Comparison of ENCODE assay signal across 31 cellular contexts in genomic region chr1:180199018-180199417, GRCh38. TPM values are rescaled to one million over a fixed set of nuclear protein-coding genes. Genes with fewer than 3 reads are reported as not detected.
"Had no signal": no experiment of that assay in that cellular context is flagged by ENCODE, and none has a peak within 500 bp of the region (broad histone marks: within the 10 kb centered on the region; RNA-seq: fewer than 3 reads in every experiment).

No MANE protein-coding gene starts in this region.

- H3K27me3 ChIP-seq: brain microvascular endothelial cell, cardiac muscle cell, MG63, SJCRH30 had no signal

- DNase-seq: activated CD4-positive, alpha-beta memory T cell treated with anti-CD3 and anti-CD28 coated beads for 36 hours; activated CD4-positive, alpha-beta T cell treated with anti-CD3 and anti-CD28 coated beads, Interleukin-2, amount 10 ng/mL, durations not matched to agents 7 days and 5 days; activated CD4-positive, CD25-positive, alpha-beta regulatory T cell; activated CD8-positive, alpha-beta memory T cell treated with anti-CD3 and anti-CD28 coated beads, Interleukin-2, amount 50 U/mL, for 4 hours; activated gamma-delta T cell treated with Interleukin-2 at 50 U/mL for 16 hours; activated naive CD4-positive, alpha-beta T cell treated with anti-CD3 and anti-CD28 coated beads, Interleukin-2, amount 10 ng/mL, durations not matched to agents 7 days and 5 days; activated naive CD8-positive, alpha-beta T cell treated with anti-CD3 and anti-CD28 coated beads for 36 hours; activated T-cell treated with anti-CD3 and anti-CD28 coated beads, Interleukin-2, amount 50 U/mL, for 72 hours; brain microvascular endothelial cell; cerebellar nuclear complex; KG1; MG63; MV-4-11; NCI-H1092 treated with DMSO at 0.1 percent for 48 hours; NCI-H1417 treated with DMSO at 0.1 percent for 48 hours; NCI-H187; NCI-H2081 treated with DMSO at 0.1 percent for 48 hours; NCI-H226; NCI-H526; NCI-H774; NK-92 treated with Interleukin-12 subunit alpha and Interleukin-12 subunit beta, amount 100 ng/mL, for 24 hours; OCI-M1; Right ventricle myocardium superior; SJCRH30; SK-N-SH; T-helper 1 cell; T-helper 9 cell had no signal

- H3K9ac ChIP-seq: SK-N-SH had no signal

- H3K9me3 ChIP-seq: MG63, SJCRH30, SK-N-SH had no signal

- H3K36me3 Mint-ChIP-seq: activated naive CD4-positive, alpha-beta T cell treated with anti-CD3 and anti-CD28 coated beads, Interleukin-2, amount 10 ng/mL, durations not matched to agents 7 days and 5 days; activated naive CD8-positive, alpha-beta T cell treated with anti-CD3 and anti-CD28 coated beads for 36 hours had no signal

- H3K27ac ChIP-seq: brain microvascular endothelial cell, cardiac muscle cell, RWPE1, SJCRH30 had no signal

- H3K4me3 Mint-ChIP-seq: activated CD4-positive, alpha-beta memory T cell treated with anti-CD3 and anti-CD28 coated beads for 36 hours; activated CD4-positive, alpha-beta T cell treated with anti-CD3 and anti-CD28 coated beads, Interleukin-2, amount 10 ng/mL, durations not matched to agents 7 days and 5 days; activated naive CD4-positive, alpha-beta T cell treated with anti-CD3 and anti-CD28 coated beads, Interleukin-2, amount 10 ng/mL, durations not matched to agents 7 days and 5 days; activated naive CD8-positive, alpha-beta T cell treated with anti-CD3 and anti-CD28 coated beads for 36 hours; activated T-cell treated with anti-CD3 and anti-CD28 coated beads, Interleukin-2, amount 50 U/mL, for 72 hours had no signal

- H3K9me3 Mint-ChIP-seq: activated CD4-positive, alpha-beta memory T cell treated with anti-CD3 and anti-CD28 coated beads for 36 hours; activated CD4-positive, alpha-beta T cell treated with anti-CD3 and anti-CD28 coated beads, Interleukin-2, amount 10 ng/mL, durations not matched to agents 7 days and 5 days; activated naive CD4-positive, alpha-beta T cell treated with anti-CD3 and anti-CD28 coated beads, Interleukin-2, amount 10 ng/mL, durations not matched to agents 7 days and 5 days; activated naive CD8-positive, alpha-beta T cell treated with anti-CD3 and anti-CD28 coated beads for 36 hours; activated T-cell treated with anti-CD3 and anti-CD28 coated beads, Interleukin-2, amount 50 U/mL, for 72 hours; activated T-helper 2 cell treated with anti-CD3 and anti-CD28 coated beads, Interferon-gamma antibody, Interleukin-2, Interleukin-4, amounts not matched to agents 10 μg/mL and 5 μg/mL and 100 μg/mL, durations not matched to agents 14 hours and 24 hours and 36 hours had no signal

- ATAC-seq: activated T-cell treated with anti-CD3 and anti-CD28 coated beads, Interleukin-2, amount 50 U/mL, for 72 hours; Panc1 had no signal

- H3K4me2 ChIP-seq: SK-N-SH had no signal

- H3K4me1 ChIP-seq: SJCRH30 had no signal

- H3K27me3 Mint-ChIP-seq: activated CD4-positive, alpha-beta memory T cell treated with anti-CD3 and anti-CD28 coated beads for 36 hours; activated CD4-positive, alpha-beta T cell treated with anti-CD3 and anti-CD28 coated beads, Interleukin-2, amount 10 ng/mL, durations not matched to agents 7 days and 5 days; activated naive CD8-positive, alpha-beta T cell treated with anti-CD3 and anti-CD28 coated beads for 36 hours had no signal

- H3K36me3 ChIP-seq: cardiac muscle cell, SJCRH30 had no signal

- H3K4me1 Mint-ChIP-seq: activated CD4-positive, alpha-beta T cell treated with anti-CD3 and anti-CD28 coated beads, Interleukin-2, amount 10 ng/mL, durations not matched to agents 7 days and 5 days; activated naive CD4-positive, alpha-beta T cell treated with anti-CD3 and anti-CD28 coated beads, Interleukin-2, amount 10 ng/mL, durations not matched to agents 7 days and 5 days; activated naive CD8-positive, alpha-beta T cell treated with anti-CD3 and anti-CD28 coated beads for 36 hours had no signal

- H3K9me2 ChIP-seq: SK-N-SH had no signal

- H3K4me3 ChIP-seq: cardiac muscle cell, MG63, SJCRH30 had no signal

- H3K27ac Mint-ChIP-seq: activated CD4-positive, alpha-beta memory T cell treated with anti-CD3 and anti-CD28 coated beads for 36 hours; activated CD4-positive, alpha-beta T cell treated with anti-CD3 and anti-CD28 coated beads, Interleukin-2, amount 10 ng/mL, durations not matched to agents 7 days and 5 days; activated naive CD4-positive, alpha-beta T cell treated with anti-CD3 and anti-CD28 coated beads, Interleukin-2, amount 10 ng/mL, durations not matched to agents 7 days and 5 days; activated naive CD8-positive, alpha-beta T cell treated with anti-CD3 and anti-CD28 coated beads for 36 hours; activated T-cell treated with anti-CD3 and anti-CD28 coated beads, Interleukin-2, amount 50 U/mL, for 72 hours; activated T-helper 2 cell treated with anti-CD3 and anti-CD28 coated beads, Interferon-gamma antibody, Interleukin-2, Interleukin-4, amounts not matched to agents 10 μg/mL and 5 μg/mL and 100 μg/mL, durations not matched to agents 14 hours and 24 hours and 36 hours had no signal

RNA-seq across cellular contexts. Expression of gene LHX4, which starts 31.0 kb away (rescaled TPM):
- total RNA-seq: activated CD4-positive, alpha-beta memory T cell treated with anti-CD3 and anti-CD28 coated beads for 36 hours; activated CD4-positive, alpha-beta T cell treated with anti-CD3 and anti-CD28 coated beads, Interleukin-2, amount 10 ng/mL, durations not matched to agents 7 days and 5 days; activated naive CD8-positive, alpha-beta T cell treated with anti-CD3 and anti-CD28 coated beads for 36 hours; activated T-cell treated with anti-CD3 and anti-CD28 coated beads, Interleukin-2, amount 50 U/mL, for 72 hours; activated T-helper 2 cell treated with anti-CD3 and anti-CD28 coated beads, Interferon-gamma antibody, Interleukin-2, Interleukin-4, amounts not matched to agents 10 μg/mL and 5 μg/mL and 100 μg/mL, durations not matched to agents 14 hours and 24 hours and 36 hours; cardiac muscle cell; Right ventricle myocardium superior had no signal
- polyA plus RNA-seq: SK-N-SH had no signal
